Comparison of ENCODE assay signal across 17 cellular contexts in genomic region chr10:86944031-86944419, GRCh38. TPM values are rescaled to one million over a fixed set of nuclear protein-coding genes. Genes with fewer than 3 reads are reported as not detected.
"Had no signal": no experiment of that assay in that cellular context is flagged by ENCODE, and none has a peak within 500 bp of the region (broad histone marks: within the 10 kb centered on the region; RNA-seq: fewer than 3 reads in every experiment).

No MANE protein-coding gene starts in this region.

- H3K27ac ChIP-seq: left lung, prostate gland, SK-N-MC, suprapubic skin, transverse colon had no signal

- H3K9me3 ChIP-seq: left lung, prostate gland, suprapubic skin, transverse colon had no signal

- H3K4me1 ChIP-seq: prostate gland had no signal

- H3K4me3 ChIP-seq: coronary artery, left lung, prostate gland, SK-N-MC, skin epidermis, suprapubic skin, transverse colon had no signal

- H3K27me3 ChIP-seq: suprapubic skin had no signal

- ATAC-seq: activated CD8-positive, alpha-beta T cell treated with anti-CD3 and anti-CD28 coated beads, Interleukin-2, amount 10 ng/mL, durations not matched to agents 7 days and 5 days; left lung; right cardiac atrium had no signal

- DNase-seq: activated B cell treated with CpG ODN at 0.5 μM for 24 hours; activated CD4-positive, alpha-beta T cell treated with anti-CD3 and anti-CD28 coated beads, Interleukin-2, amount 10 ng/mL, durations not matched to agents 7 days and 5 days; activated CD8-positive, alpha-beta T cell treated with anti-CD3 and anti-CD28 coated beads, Interleukin-2, amount 10 ng/mL, durations not matched to agents 7 days and 5 days; activated naive CD8-positive, alpha-beta T cell treated with anti-CD3 and anti-CD28 coated beads, Interleukin-2, amount 10 ng/mL, durations not matched to agents 7 days and 5 days; central memory CD4-positive, alpha-beta T cell; kidney; left lung; occipital lobe; transverse colon had no signal

- H3K36me3 ChIP-seq: prostate gland, transverse colon had no signal

RNA-seq across cellular contexts. Expression of gene MMRN2, which starts 13.4 kb away (rescaled TPM):
- total RNA-seq: activated CD4-positive, alpha-beta T cell treated with anti-CD3 and anti-CD28 coated beads, Interleukin-2, amount 10 ng/mL, durations not matched to agents 7 days and 5 days; activated CD8-positive, alpha-beta T cell treated with anti-CD3 and anti-CD28 coated beads, Interleukin-2, amount 10 ng/mL, durations not matched to agents 7 days and 5 days; activated naive CD8-positive, alpha-beta T cell treated with anti-CD3 and anti-CD28 coated beads, Interleukin-2, amount 10 ng/mL, durations not matched to agents 7 days and 5 days; natural killer cell treated with Interleukin-12 subunit alpha and Interleukin-12 subunit beta and Interleukin-15 and Interleukin-18, amount 100 ng/mL, for 72 hours had no signal

RNA-seq across cellular contexts. Expression of gene SNCG, which starts 14.4 kb away (rescaled TPM):
- total RNA-seq: activated B cell treated with CpG ODN at 0.5 μM for 24 hours; activated CD4-positive, alpha-beta T cell treated with anti-CD3 and anti-CD28 coated beads, Interleukin-2, amount 10 ng/mL, durations not matched to agents 7 days and 5 days; activated CD8-positive, alpha-beta T cell treated with anti-CD3 and anti-CD28 coated beads, Interleukin-2, amount 10 ng/mL, durations not matched to agents 7 days and 5 days; activated naive CD8-positive, alpha-beta T cell treated with anti-CD3 and anti-CD28 coated beads, Interleukin-2, amount 10 ng/mL, durations not matched to agents 7 days and 5 days; natural killer cell treated with Interleukin-12 subunit alpha and Interleukin-12 subunit beta and Interleukin-15 and Interleukin-18, amount 100 ng/mL, for 72 hours had no signal

RNA-seq across cellular contexts. Expression of gene ADIRF, which starts 24.3 kb away (rescaled TPM):
- total RNA-seq: activated CD4-positive, alpha-beta T cell treated with anti-CD3 and anti-CD28 coated beads, Interleukin-2, amount 10 ng/mL, durations not matched to agents 7 days and 5 days; activated CD8-positive, alpha-beta T cell treated with anti-CD3 and anti-CD28 coated beads, Interleukin-2, amount 10 ng/mL, durations not matched to agents 7 days and 5 days; activated naive CD8-positive, alpha-beta T cell treated with anti-CD3 and anti-CD28 coated beads, Interleukin-2, amount 10 ng/mL, durations not matched to agents 7 days and 5 days; mesothelial cell of epicardium; natural killer cell treated with Interleukin-12 subunit alpha and Interleukin-12 subunit beta and Interleukin-15 and Interleukin-18, amount 100 ng/mL, for 72 hours; occipital lobe had no signal
